Comparison of ENCODE assay signal across 1 cellular context in genomic region chr6:32127717-32128592, GRCh38.
TF ChIP-seq lines count a peak whose summit lies in the region.

TSS of gene ATF6B (minus strand) at chr6:32128246. CDS start at chr6:32128207, 39 bp downstream.

TF ChIP-seq in HepG2, 621 proteins besides CTCF, POLR2A, EP300 and RAD21 (continued from another document and continues in another):
- no peak for TF ChIP-seq AFF4 (CRISPR knock-in tag; IDR thresholded peaks at IDR 0.05)
- peak; percentile 83 for TF ChIP-seq KAT8 (CRISPR knock-in tag; IDR thresholded peaks at IDR 0.05)
- peak in 1 of 2 experiments; percentile 67; a peak in 1 of 4 replicates for TF ChIP-seq KLF16 (CRISPR knock-in tag; IDR thresholded peaks at IDR 0.05)
- TF ChIP-seq MED1 (CRISPR knock-in tag; IDR thresholded peaks at IDR 0.05), result no peak
- TF ChIP-seq HNF1A (IDR thresholded peaks at IDR 0.05; ENCODE audit: low read depth), result 0 out of 2 replicates have a peak, but pooled peaks have one; percentile 50
- peak; percentile 57; the same call in 1 of the 2 replicates for TF ChIP-seq HNF1A (CRISPR knock-in tag; IDR thresholded peaks at IDR 0.05; ENCODE audit: borderline replicate concordance)
- TF ChIP-seq NFATC3 (CRISPR knock-in tag; IDR thresholded peaks at IDR 0.05), result 0 out of 2 replicates have a peak, but pooled peaks have one; percentile 67
- peak; percentile 65 for TF ChIP-seq MAFF (IDR thresholded peaks at IDR 0.05; ENCODE audit: low read depth, low read length)
- peak; percentile 64; the same call in 1 of the 2 replicates for TF ChIP-seq ZNF430 (CRISPR knock-in tag; IDR thresholded peaks at IDR 0.05)
- 0 out of 2 replicates have a peak, but pooled peaks have one; percentile 57 for TF ChIP-seq MEIS1 (CRISPR knock-in tag; IDR thresholded peaks at IDR 0.05; ENCODE audit: borderline replicate concordance)
- TF ChIP-seq SKIL (CRISPR knock-in tag; IDR thresholded peaks at IDR 0.05; ENCODE audit: borderline replicate concordance), result no peak
- TF ChIP-seq ZNF784 (CRISPR knock-in tag; IDR thresholded peaks at IDR 0.05; ENCODE audit: borderline replicate concordance), result no peak
- no peak for TF ChIP-seq PBX3 (CRISPR knock-in tag; IDR thresholded peaks at IDR 0.05; ENCODE audit: borderline replicate concordance)
- no peak; the same call in none of the 2 replicates for TF ChIP-seq FOSL2 (CRISPR knock-in tag; IDR thresholded peaks at IDR 0.05)
- peak; percentile 74 for TF ChIP-seq ZNF687 (CRISPR knock-in tag; IDR thresholded peaks at IDR 0.05)
- 0 out of 2 replicates have a peak, but pooled peaks have one; percentile 21 for TF ChIP-seq RERE (CRISPR knock-in tag; IDR thresholded peaks at IDR 0.05; ENCODE audit: low read depth)
- TF ChIP-seq ZBTB34 (CRISPR knock-in tag; IDR thresholded peaks at IDR 0.05), result no peak
